In genomic region chr11:26960265-26960664, GRCh38 we compare ENCODE assay signal across 25 cellular contexts. TPM values are rescaled to one million over a fixed set of nuclear protein-coding genes. Genes with fewer than 3 reads are reported as not detected.
A peak's percentile ranks its signal among the peaks of the same experiment; 100 is the strongest.
DNase-seq lines count a peak whose midpoint lies in the region; ATAC-seq and TF ChIP-seq lines count a peak whose summit lies in the region.
"Had no signal": no experiment of that assay in that cellular context is flagged by ENCODE, and none has a peak within 500 bp of the region (broad histone marks: within the 10 kb centered on the region; RNA-seq: fewer than 3 reads in every experiment).

No MANE protein-coding gene starts in this region.

- DNase-seq in ELR (ENCODE audit: low read depth) = peak; percentile 61
- peak; percentile 57 for DNase-seq in RPMI7951 (ENCODE audit: low read depth)
- DNase-seq in epithelial cell of esophagus (ENCODE audit: low read depth) = peak; percentile 91
- no peak for DNase-seq in omental fat pad (ENCODE audit: low spot score)
- no peak for DNase-seq in stimulated activated CD4-positive, alpha-beta T cell treated with anti-CD3 and anti-CD28 coated beads, Interleukin-4, amount 100 ng/mL, for 1 hour
- no peak for DNase-seq in NCI-H524 (lab: John Stamatoyannopoulos, UW)
- DNase-seq: activated CD4-positive, alpha-beta T cell treated with anti-CD3 and anti-CD28 coated beads for 4 hours; activated naive CD4-positive, alpha-beta T cell treated with Interleukin-2 at 50 U/mL for 16 hours; activated T-cell treated with anti-CD3 and anti-CD28 coated beads, Interleukin-2, amount 50 U/mL, for 72 hours; amniotic stem cell; dorsolateral prefrontal cortex; KBM-7; natural killer cell; NCI-H1436; NCI-H510A; stimulated activated CD4-positive, alpha-beta T cell treated with anti-CD3 and anti-CD28 coated beads, Interleukin-4, amount 100 ng/mL, for 24 hours; stimulated activated naive B cell treated with anti-CD40 and anti-IgM and Interleukin-4, amounts not matched to agents 10 μg/mL and 1 μg/mL and 100 μg/mL, for 72 hours; T-helper 2 cell had no signal

- ATAC-seq in omental fat pad (ENCODE audit: low FRiP score) (peak; percentile 81), HG03039 (IDR thresholded peaks at IDR 0.05; ENCODE audit: unreplicated experiment) (no peak), GM21723 (IDR thresholded peaks at IDR 0.05; ENCODE audit: unreplicated experiment) (no peak)
- ATAC-seq: activated T-cell treated with anti-CD3 and anti-CD28 coated beads, Interleukin-2, amount 50 U/mL, for 72 hours; gastroesophageal sphincter; natural killer cell; Panc1; stimulated activated naive B cell treated with anti-CD40 and anti-IgM and Interleukin-4, amounts not matched to agents 10 μg/mL and 1 μg/mL and 100 μg/mL, for 72 hours had no signal

- TF ChIP-seq CTCF in epithelial cell of esophagus (IDR thresholded peaks at IDR 0.05; ENCODE audit: insufficient read depth, low read depth, low read length, missing control alignments) (no peak), omental fat pad (IDR thresholded peaks at IDR 0.05) (no peak)

- H3K4me3 ChIP-seq in epithelial cell of esophagus (ENCODE audit: low read length) = no peak overlapping the region
- H3K4me3 ChIP-seq: dorsolateral prefrontal cortex, gastroesophageal sphincter had no signal

RNA-seq across cellular contexts. Expression of gene FIBIN, which starts 33.6 kb away (rescaled TPM):
- total RNA-seq in RPMI7951 (2014; rRNA removed; shearing (Covaris generic)) = not detected in 2 replicates
- total RNA-seq in omental fat pad = 10 to 100 TPM in 3 of 4 donors, 1 to 10 TPM in 1; 8.9 to 31.8 (median 24.8) TPM
- total RNA-seq: activated T-cell treated with anti-CD3 and anti-CD28 coated beads, Interleukin-2, amount 50 U/mL, for 72 hours; endothelial cell of umbilical vein; HT-29; natural killer cell; SK-MEL-5 had no signal

Comparison
In these comparisons a context has a peak if more than half of its experiments do, and no peak if none do; other contexts are left out.
1. DNase-seq: peak in ELR (single experiment), RPMI7951 (single experiment) and epithelial cell of esophagus (single experiment); none in omental fat pad (single experiment), stimulated activated CD4-positive, alpha-beta T cell treated with anti-CD3 and anti-CD28 coated beads, Interleukin-4, amount 100 ng/mL, for 1 hour (single experiment) and NCI-H524 (0 of 2).